ENCODE assay signal across 21 cellular contexts in genomic region chr7:111003883-111004282, GRCh38.
A peak's percentile ranks its signal among the peaks of the same experiment; 100 is the strongest.
DNase-seq lines count a peak whose midpoint lies in the region; ATAC-seq, FAIRE-seq and TF ChIP-seq lines count a peak whose summit lies in the region.
"Had no signal": no experiment of that assay in that cellular context is flagged by ENCODE, and none has a peak within 500 bp of the region (broad histone marks: within the 10 kb centered on the region; RNA-seq: fewer than 3 reads in every experiment).

No MANE protein-coding gene starts in this region.

- no peak overlapping the region for H3K4me3 Mint-ChIP-seq in activated T-cell treated with anti-CD3 and anti-CD28 coated beads, Interleukin-2, amount 50 U/mL, for 72 hours
- no peak overlapping the region for H3K4me3 Mint-ChIP-seq in activated T-cell treated with anti-CD3 and anti-CD28 coated beads, Interleukin-2, amount 50 U/mL, for 24 hours
- H3K4me3 Mint-ChIP-seq: CD4-positive, alpha-beta T cell; GM23338 had no signal

- no peaks in the 10 kb centered on the region for H3K9me3 ChIP-seq in tibial artery
- H3K9me3 ChIP-seq: A549, Caco-2 had no signal

- TF ChIP-seq CTCF in tibial artery (IDR thresholded peaks at IDR 0.05), result no peak

- no peaks in the 10 kb centered on the region for H3K27me3 Mint-ChIP-seq in activated T-cell treated with anti-CD3 and anti-CD28 coated beads, Interleukin-2, amount 50 U/mL, for 72 hours (ENCODE audit: low read depth)
- no peaks in the 10 kb centered on the region for H3K27me3 Mint-ChIP-seq in activated T-cell treated with anti-CD3 and anti-CD28 coated beads, Interleukin-2, amount 50 U/mL, for 24 hours
- H3K27me3 Mint-ChIP-seq: CD4-positive, alpha-beta T cell had no signal

- DNase-seq in activated CD4-positive, CD25-positive, alpha-beta regulatory T cell (lab: John Stamatoyannopoulos, UW), result no peak
- no peak for DNase-seq in activated T-cell treated with anti-CD3 and anti-CD28 coated beads, Interleukin-2, amount 50 U/mL, for 72 hours
- no peak for DNase-seq in activated T-cell treated with anti-CD3 and anti-CD28 coated beads, Interleukin-2, amount 50 U/mL, for 24 hours
- no peak for DNase-seq in stimulated activated naive CD8-positive, alpha-beta T cell treated with anti-CD3 and anti-CD28 coated beads, Interleukin-15, Interleukin-2, amounts not matched to agents 100 U/mL and 50 U/mL, for 24 hours
- no peak for DNase-seq in HTR-8/SVneo (ENCODE audit: insufficient read length, low spot score)
- no peak for DNase-seq in tibial artery
- DNase-seq: AML-193; Caco-2; CD4-positive, alpha-beta T cell; GDM1; HCEC 1CT had no signal

- H3K4me1 Mint-ChIP-seq in activated T-cell treated with anti-CD3 and anti-CD28 coated beads, Interleukin-2, amount 50 U/mL, for 72 hours (ENCODE audit: low read depth), result peaks cover 6% of the 10 kb centered on the region
- H3K4me1 Mint-ChIP-seq in activated T-cell treated with anti-CD3 and anti-CD28 coated beads, Interleukin-2, amount 50 U/mL, for 24 hours (ENCODE audit: low read depth), result peaks cover 16% of the 10 kb centered on the region

- no peaks in the 10 kb centered on the region for H3K36me3 Mint-ChIP-seq in activated T-cell treated with anti-CD3 and anti-CD28 coated beads, Interleukin-2, amount 50 U/mL, for 72 hours (ENCODE audit: insufficient read depth in 2 of 2)
- H3K36me3 Mint-ChIP-seq in activated T-cell treated with anti-CD3 and anti-CD28 coated beads, Interleukin-2, amount 50 U/mL, for 24 hours (ENCODE audit: low read depth), result no peaks in the 10 kb centered on the region

- H3K27ac Mint-ChIP-seq in activated T-cell treated with anti-CD3 and anti-CD28 coated beads, Interleukin-2, amount 50 U/mL, for 72 hours, result no peak overlapping the region
- no peak overlapping the region for H3K27ac Mint-ChIP-seq in activated T-cell treated with anti-CD3 and anti-CD28 coated beads, Interleukin-2, amount 50 U/mL, for 24 hours
- H3K27ac Mint-ChIP-seq: CD4-positive, alpha-beta T cell; GM23338 had no signal

- H3K4me3 ChIP-seq in tibial artery, result no peak overlapping the region
- H3K4me3 ChIP-seq: A549, GM23338 had no signal

- no peaks in the 10 kb centered on the region for H3K27me3 ChIP-seq in tibial artery

- no peak for FAIRE-seq in HTR-8/SVneo (lab: Jason Lieb, UNC)
- FAIRE-seq: A549, D721Med, GM12892, GM18507, H54 had no signal

- no peaks in the 10 kb centered on the region for H3K36me3 ChIP-seq in tibial artery

- peak; percentile 23 to 24 for ATAC-seq in activated CD4-positive, CD25-positive, alpha-beta regulatory T cell treated with anti-CD3 and anti-CD28 coated beads, Interleukin-2, amount 50 U/mL, for 24 hours
- ATAC-seq in activated T-cell treated with anti-CD3 and anti-CD28 coated beads, Interleukin-2, amount 50 U/mL, for 72 hours (replicated peaks in 1 of 2), result peak; percentile 77 to 81
- ATAC-seq in HG02938 (IDR thresholded peaks at IDR 0.05; ENCODE audit: unreplicated experiment), result peak; percentile 24
- peak; percentile 92 for ATAC-seq in stimulated activated naive CD8-positive, alpha-beta T cell treated with anti-CD3 and anti-CD28 coated beads, Interleukin-15, Interleukin-2, amounts not matched to agents 100 U/mL and 50 U/mL, for 24 hours
- ATAC-seq: A549, GM23338 had no signal

- no peaks in the 10 kb centered on the region for H3K9me3 Mint-ChIP-seq in activated T-cell treated with anti-CD3 and anti-CD28 coated beads, Interleukin-2, amount 50 U/mL, for 72 hours
- H3K9me3 Mint-ChIP-seq in activated T-cell treated with anti-CD3 and anti-CD28 coated beads, Interleukin-2, amount 50 U/mL, for 24 hours, result no peaks in the 10 kb centered on the region
- H3K9me3 Mint-ChIP-seq: CD4-positive, alpha-beta T cell; GM23338 had no signal

- no peaks in the 10 kb centered on the region for H3K4me1 ChIP-seq in tibial artery
- H3K4me1 ChIP-seq: A549, Caco-2 had no signal

- intact Hi-C loops in tibial artery (cut with DNase I; ENCODE audit: low total_unique reads), result no loop called here

- H3K27ac ChIP-seq in tibial artery, result no peak overlapping the region
- H3K27ac ChIP-seq: 22Rv1, A549, C4-2B had no signal

Comparison
In these comparisons a context has a peak if more than half of its experiments do, and no peak if none do; other contexts are left out.
1. ATAC-seq: peak in every context shown above with its lines; median percentile 92 in stimulated activated naive CD8-positive, alpha-beta T cell treated with anti-CD3 and anti-CD28 coated beads, Interleukin-15, Interleukin-2, amounts not matched to agents 100 U/mL and 50 U/mL, for 24 hours; 79 in activated T-cell treated with anti-CD3 and anti-CD28 coated beads, Interleukin-2, amount 50 U/mL, for 72 hours; 24 in HG02938; 24 in activated CD4-positive, CD25-positive, alpha-beta regulatory T cell treated with anti-CD3 and anti-CD28 coated beads, Interleukin-2, amount 50 U/mL, for 24 hours.